Comparison of ENCODE assay signal across 8 cellular contexts in genomic region chr15:68829068-68829467, GRCh38. TPM values are rescaled to one million over a fixed set of nuclear protein-coding genes. Genes with fewer than 3 reads are reported as not detected.
DNase-seq lines count a peak whose midpoint lies in the region; ATAC-seq and TF ChIP-seq lines count a peak whose summit lies in the region.

No MANE protein-coding gene starts in this region.

- no peak overlapping the region for H3K18ac ChIP-seq in H9 (ENCODE audit: insufficient read length, low read depth, low read length)

- H2AK5ac ChIP-seq in H9 (ENCODE audit: insufficient read length, low read length), result no peak overlapping the region

- no peak overlapping the region for H3K23ac ChIP-seq in H9 (ENCODE audit: insufficient read length, low read depth, low read length)

- no peaks in the 10 kb centered on the region for H3K4me1 ChIP-seq in H9 (ENCODE audit: insufficient read depth, low read length)
- peaks cover 0 to 12% (median 0%) of the 10 kb centered on the region in 9 donors for H3K4me1 ChIP-seq in heart right ventricle
- H3K4me1 ChIP-seq in stomach, result peaks cover 0 to 5% (median 1%) of the 10 kb centered on the region in 4 donors

- no peaks in the 10 kb centered on the region for H4K20me1 ChIP-seq in H9 (ENCODE audit: control insufficient read depth, insufficient read depth, insufficient read length)

- H3K9me3 ChIP-seq in H9 (ENCODE audit: control insufficient read depth, low read depth, low read length) (no peaks in the 10 kb centered on the region), heart right ventricle (no peaks in the 10 kb centered on the region), stomach (no peaks in the 10 kb centered on the region)

- no peak overlapping the region for H2BK120ac ChIP-seq in H9 (ENCODE audit: low read depth, low read length, poor library complexity, severe bottlenecking)

- H3K36me3 Mint-ChIP-seq in H9 (ENCODE audit: insufficient read depth in 1 of 3, low read depth in 3 of 3), result no peaks in the 10 kb centered on the region

- H4K5ac ChIP-seq in H9 (ENCODE audit: insufficient read length, low read depth, low read length), result no peak overlapping the region

- no peak overlapping the region for H3T11ph ChIP-seq in H9 (ENCODE audit: low read length)

- H2BK20ac ChIP-seq in H9 (ENCODE audit: low read depth, low read length, poor library complexity, severe bottlenecking), result no peak overlapping the region

- no peaks in the 10 kb centered on the region for H3K36me3 ChIP-seq in heart right ventricle
- H3K36me3 ChIP-seq in stomach, result no peaks in the 10 kb centered on the region

- no peaks in the 10 kb centered on the region; a peak in 1 of 4 replicates for H3K4me1 Mint-ChIP-seq in H9

- no peak overlapping the region for H3K14ac ChIP-seq in H9 (ENCODE audit: insufficient read depth, low read length)

- H3K4ac ChIP-seq in H9 (ENCODE audit: low read depth, low read length), result no peak overlapping the region

- no peak for TF ChIP-seq EP300 in stomach (IDR thresholded peaks at IDR 0.05)

- H3K79me1 ChIP-seq in H9 (ENCODE audit: insufficient read depth, low read depth, low read length, poor library complexity, severe bottlenecking), result no peaks in the 10 kb centered on the region

- no peak overlapping the region for H2BK12ac ChIP-seq in H9 (ENCODE audit: insufficient read length, low read depth, low read length)

- H3K79me2 ChIP-seq in H9 (ENCODE audit: insufficient read depth, low read length), result no peaks in the 10 kb centered on the region

- no peak overlapping the region for H2BK5ac ChIP-seq in H9 (ENCODE audit: insufficient read length, low read length)

- TF ChIP-seq CTCF in H9 (conservative IDR thresholded peaks at IDR 0.05) (peak; percentile 56), VCaP (conservative IDR thresholded peaks at IDR 0.05) (peak; percentile 65), heart right ventricle (IDR thresholded peaks at IDR 0.05) (peak in 8 of 9 donors; percentile 15 to 72 (median 61)), stomach (IDR thresholded peaks at IDR 0.05) (peak in 5 of 7 experiments; percentile 23 to 40 (median 29))

- peaks cover 88% of the 10 kb centered on the region for H3K27me3 Mint-ChIP-seq in H9 (ENCODE audit: low read depth)

- intact Hi-C loops in heart right ventricle (cut with DNase I) (loop anchor here in 6 of 10 donors (5.0 to 10.0 kb wide), 4 partner anchors 42 to 97 kb away; no protein-coding TSS in a partner anchor), stomach (cut with DNase I; ENCODE audit: low total_unique reads) (no loop called here)

- H4K91ac ChIP-seq in H9 (ENCODE audit: insufficient read length, low read depth, low read length), result no peak overlapping the region

- H3K27ac ChIP-seq in H9 (ENCODE audit: insufficient read length, low read depth, low read length), result no peak overlapping the region
- H3K27ac ChIP-seq in VCaP, result no peak overlapping the region
- no peak overlapping the region for H3K27ac ChIP-seq in heart right ventricle
- no peak overlapping the region for H3K27ac ChIP-seq in stomach

- H3K56ac ChIP-seq in H9 (ENCODE audit: insufficient read length, low read depth, low read length), result no peak overlapping the region

- no peaks in the 10 kb centered on the region for H3K23me2 ChIP-seq in H9 (ENCODE audit: insufficient read length, low read depth, low read length, poor library complexity, severe bottlenecking)

- H3K9ac ChIP-seq in H9 (ENCODE audit: extremely low read depth, insufficient read length, low read length), result no peak overlapping the region

- H2BK15ac ChIP-seq in H9 (ENCODE audit: low read depth, low read length), result no peak overlapping the region

- H3K4me2 ChIP-seq in H9 (ENCODE audit: insufficient read depth, insufficient read length, low read length), result no peak overlapping the region

- no peaks in the 10 kb centered on the region for H3K9me3 Mint-ChIP-seq in H9

- no peak overlapping the region for H3K4me3 Mint-ChIP-seq in H9

- DNase-seq in COR-L47 (lab: John Stamatoyannopoulos, UW) (peak; percentile 5), H9 (no peak), heart right ventricle (no peak), stomach (no peak), NCI-H2107 (lab: John Stamatoyannopoulos, UW) (no peak)
- DNase-seq in stimulated activated CD8-positive, alpha-beta memory T cell treated with anti-CD3 and anti-CD28 coated beads, Interleukin-4, amount 100 ng/mL, for 48 hours, result no peak

- peak in 7 of 8 donors; percentile 49 to 83 (median 73) for ATAC-seq in heart right ventricle
- ATAC-seq in GM21576 (IDR thresholded peaks at IDR 0.05; ENCODE audit: unreplicated experiment), result no peak

- TF ChIP-seq POLR2A in stomach (IDR thresholded peaks at IDR 0.05), result no peak

- H4K8ac ChIP-seq in H9 (replicated peaks; ENCODE audit: insufficient read length, low read depth, low read length), result no peak overlapping the region

- H2AFZ ChIP-seq in H9 (ENCODE audit: low read length), result no peak overlapping the region

- H3K27ac Mint-ChIP-seq in H9, result no peak overlapping the region

- H3K4me3 ChIP-seq in heart right ventricle (no peak overlapping the region), stomach (no peak overlapping the region)

- H3K27me3 ChIP-seq in H9 (ENCODE audit: insufficient read depth, low read length), result peaks cover 18% of the 10 kb centered on the region; the same call in 1 of the 2 replicates
- H3K27me3 ChIP-seq in heart right ventricle, result no peaks in the 10 kb centered on the region
- no peaks in the 10 kb centered on the region for H3K27me3 ChIP-seq in stomach

RNA-seq across cellular contexts. Expression of gene ANP32A, which starts 8.4 kb away (rescaled TPM):
- total RNA-seq in H9 (2021) (318 and 322 TPM in 2 replicates), heart right ventricle (100 to 1,000 TPM; 122 to 201 (median 152) TPM), stomach (100 to 1,000 TPM in 1 of 5 donors, 10 to 100 TPM in 4; 34.4 to 112 (median 65.2) TPM)
- polyA plus RNA-seq in heart right ventricle (100 to 1,000 TPM in 1 of 2 donors, 10 to 100 TPM in 1; 87.3 to 141 TPM), stomach (10 to 100 TPM; 53.1 to 80.5 (median 72.2) TPM)
